ENCODE assay signal across 19 cellular contexts in genomic region chr3:172475703-172476102, GRCh38. TPM values are rescaled to one million over a fixed set of nuclear protein-coding genes. Genes with fewer than 3 reads are reported as not detected.
"Had no signal": no experiment of that assay in that cellular context is flagged by ENCODE, and none has a peak within 500 bp of the region (broad histone marks: within the 10 kb centered on the region; RNA-seq: fewer than 3 reads in every experiment).

No MANE protein-coding gene starts in this region.

- DNase-seq: IMR-90, Karpas-422, KG1, MG63, NCI-H1092, NCI-H1105 treated with DMSO at 0.1 percent for 48 hours, NCI-H1417 treated with DMSO at 0.1 percent for 48 hours, NCI-H1694 treated with DMSO at 0.1 percent for 48 hours, NCI-H1930, NCI-H2081, NCI-H2171, NCI-H226, NCI-H446, NCI-H510A, NCI-H524 treated with DMSO at 0.1 percent for 48 hours, SIG-M5 had no signal

RNA-seq across cellular contexts. Expression of gene GHSR, which starts 27.4 kb away (rescaled TPM):
- total RNA-seq: HepG2, HT1080, IMR-90, SJSA1 had no signal

RNA-seq across cellular contexts. Expression of gene TNFSF10, which starts 47.5 kb away (rescaled TPM):
- total RNA-seq: HT1080 had no signal
